ENCODE assay signal across 1 cellular context in the genomic region with DNA sequence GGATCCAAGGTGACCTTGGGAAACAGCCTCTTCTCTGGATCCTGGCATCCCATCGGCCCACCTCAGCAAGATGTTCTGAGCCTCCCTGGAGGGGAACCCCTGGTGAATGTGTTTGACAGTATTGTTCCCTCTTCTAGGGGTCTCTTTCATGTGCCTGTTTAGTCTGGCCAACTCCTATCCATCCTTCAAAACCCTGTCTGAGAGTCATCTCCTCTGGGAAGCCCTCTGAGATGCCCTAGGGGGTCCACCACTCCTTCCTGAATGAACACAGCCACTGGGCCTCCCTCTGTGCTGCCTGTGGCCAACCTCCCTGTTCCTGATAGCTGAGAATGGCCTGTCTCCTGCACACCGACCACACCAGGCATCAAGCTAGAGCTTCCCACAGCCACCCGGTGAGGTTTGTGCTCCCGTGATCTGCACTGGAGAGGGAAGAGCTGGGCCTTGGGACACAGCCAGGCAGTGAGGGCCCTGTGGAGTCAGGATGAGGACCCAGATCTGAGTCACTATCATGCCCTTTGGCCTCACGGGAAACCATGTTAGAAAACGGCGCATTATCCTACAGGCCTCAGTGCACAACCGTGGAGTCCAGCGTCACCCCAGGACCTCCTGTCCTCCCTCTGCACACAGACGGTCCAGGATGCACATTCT.
TF ChIP-seq lines count a peak whose summit lies in the region.

No MANE protein-coding gene starts in this region.

TF ChIP-seq in IMR-90, 13 proteins besides CTCF, POLR2A, EP300 and RAD21:
- TF ChIP-seq FOS (IDR thresholded peaks at IDR 0.05; ENCODE audit: low read depth, low read length) = no peak
- TF ChIP-seq BHLHE40 (IDR thresholded peaks at IDR 0.05; ENCODE audit: low read depth, low read length) = no peak
- TF ChIP-seq CEBPB (IDR thresholded peaks at IDR 0.05; ENCODE audit: low read depth, low read length) = no peak
- TF ChIP-seq, protein P1, sequence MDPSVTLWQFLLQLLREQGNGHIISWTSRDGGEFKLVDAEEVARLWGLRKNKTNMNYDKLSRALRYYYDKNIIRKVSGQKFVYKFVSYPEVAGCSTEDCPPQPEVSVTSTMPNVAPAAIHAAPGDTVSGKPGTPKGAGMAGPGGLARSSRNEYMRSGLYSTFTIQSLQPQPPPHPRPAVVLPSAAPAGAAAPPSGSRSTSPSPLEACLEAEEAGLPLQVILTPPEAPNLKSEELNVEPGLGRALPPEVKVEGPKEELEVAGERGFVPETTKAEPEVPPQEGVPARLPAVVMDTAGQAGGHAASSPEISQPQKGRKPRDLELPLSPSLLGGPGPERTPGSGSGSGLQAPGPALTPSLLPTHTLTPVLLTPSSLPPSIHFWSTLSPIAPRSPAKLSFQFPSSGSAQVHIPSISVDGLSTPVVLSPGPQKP (IDR thresholded peaks at IDR 0.05; ENCODE audit: borderline replicate concordance, low read depth, low read length) = no peak
- TF ChIP-seq MXI1 (IDR thresholded peaks at IDR 0.05; ENCODE audit: borderline replicate concordance, low read depth, low read length) = no peak
- TF ChIP-seq RFX5 (IDR thresholded peaks at IDR 0.05; ENCODE audit: low read depth, low read length) = no peak
- no peak for TF ChIP-seq MAFK (IDR thresholded peaks at IDR 0.05; ENCODE audit: low read depth, low read length)
- TF ChIP-seq NFE2L2 (IDR thresholded peaks at IDR 0.05; ENCODE audit: low read depth, low read length) = no peak
- TF ChIP-seq CHD1 (IDR thresholded peaks at IDR 0.05; ENCODE audit: low read depth, low read length) = no peak
- TF ChIP-seq MAZ (IDR thresholded peaks at IDR 0.05; ENCODE audit: borderline replicate concordance, low read depth, low read length) = no peak
- no peak for TF ChIP-seq SMC3 (IDR thresholded peaks at IDR 0.05; ENCODE audit: low read depth, low read length)
- TF ChIP-seq, protein P2, sequence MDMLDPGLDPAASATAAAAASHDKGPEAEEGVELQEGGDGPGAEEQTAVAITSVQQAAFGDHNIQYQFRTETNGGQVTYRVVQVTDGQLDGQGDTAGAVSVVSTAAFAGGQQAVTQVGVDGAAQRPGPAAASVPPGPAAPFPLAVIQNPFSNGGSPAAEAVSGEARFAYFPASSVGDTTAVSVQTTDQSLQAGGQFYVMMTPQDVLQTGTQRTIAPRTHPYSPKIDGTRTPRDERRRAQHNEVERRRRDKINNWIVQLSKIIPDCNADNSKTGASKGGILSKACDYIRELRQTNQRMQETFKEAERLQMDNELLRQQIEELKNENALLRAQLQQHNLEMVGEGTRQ (IDR thresholded peaks at IDR 0.05; ENCODE audit: low read depth, low read length) = no peak
- no peak for TF ChIP-seq RCOR1 (IDR thresholded peaks at IDR 0.05; ENCODE audit: insufficient replicate concordance, low read length)
TF ChIP-seq in IMR-90: peak in this region for 0.
